Comparison of ENCODE assay signal across 8 cellular contexts in the genomic region with DNA sequence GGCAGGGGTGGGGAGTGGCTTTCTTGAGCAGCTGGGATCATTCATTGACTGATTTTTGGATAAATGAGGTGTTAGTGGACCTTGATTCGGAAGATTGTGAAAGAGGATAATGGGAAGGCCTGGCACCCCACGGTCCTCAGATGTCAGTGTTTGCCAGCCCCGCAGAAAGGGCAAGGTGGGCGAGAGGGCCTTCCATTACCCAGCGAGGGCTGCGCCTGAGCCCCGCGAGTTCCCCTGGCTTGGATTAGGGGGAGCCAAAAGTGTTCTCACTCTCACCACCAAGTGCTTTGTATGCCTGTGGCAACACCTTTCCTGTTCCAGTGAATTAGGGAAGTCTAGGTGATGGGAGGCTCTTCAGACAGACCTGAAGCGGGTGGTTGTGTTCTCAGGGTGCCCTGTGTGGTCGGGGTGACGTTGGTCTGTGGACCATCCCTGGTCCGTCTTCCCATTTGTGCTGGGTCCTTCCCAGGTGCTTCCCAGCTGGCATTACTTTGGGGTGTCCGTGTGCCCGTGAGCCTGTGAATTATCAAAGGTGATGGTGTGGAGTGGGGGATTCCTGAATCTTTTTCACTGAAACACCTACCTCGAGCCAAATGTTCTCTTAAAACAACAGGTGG.
"Had no signal": no experiment of that assay in that cellular context is flagged by ENCODE, and none has a peak within 500 bp of the region (broad histone marks: within the 10 kb centered on the region; RNA-seq: fewer than 3 reads in every experiment).

No MANE protein-coding gene starts in this region.

- H3K27me3 ChIP-seq: pancreas had no signal

- H3K4me3 ChIP-seq: pancreas had no signal

- DNase-seq: activated CD4-positive, alpha-beta T cell treated with anti-CD3 and anti-CD28 coated beads, Interleukin-2, amount 50 U/mL, for 4 hours; activated T-cell treated with anti-CD3 and anti-CD28 coated beads, Interleukin-2, amount 50 U/mL, for 4 hours; central memory CD4-positive, alpha-beta T cell; cortex of kidney; erythroblast; SHP77 treated with DMSO at 0.1 percent for 48 hours; small intestine had no signal

- H3K27ac ChIP-seq: pancreas had no signal

- ATAC-seq: activated T-cell treated with anti-CD3 and anti-CD28 coated beads, Interleukin-2, amount 50 U/mL, for 4 hours; pancreas had no signal

- H3K4me3 Mint-ChIP-seq: activated T-cell treated with anti-CD3 and anti-CD28 coated beads, Interleukin-2, amount 50 U/mL, for 4 hours had no signal

- H3K9me3 ChIP-seq: pancreas had no signal
